ENCODE assay signal across 11 cellular contexts in genomic region chr18:79952996-79953559, GRCh38. TPM values are rescaled to one million over a fixed set of nuclear protein-coding genes. Genes with fewer than 3 reads are reported as not detected.
DNase-seq lines count a peak whose midpoint lies in the region; ATAC-seq lines count a peak whose summit lies in the region.
"Had no signal": no experiment of that assay in that cellular context is flagged by ENCODE, and none has a peak within 500 bp of the region (broad histone marks: within the 10 kb centered on the region; RNA-seq: fewer than 3 reads in every experiment).

No MANE protein-coding gene starts in this region.

- H3K27ac Mint-ChIP-seq in memory B cell: no peak overlapping the region
- no peak overlapping the region for H3K27ac Mint-ChIP-seq in stimulated activated effector memory CD8-positive, alpha-beta T cell treated with anti-CD3 and anti-CD28 coated beads, Interleukin-12 subunit alpha, Interleukin-12 subunit beta, amount 100 ng/mL, for 72 hours
- H3K27ac Mint-ChIP-seq in activated CD4-positive, alpha-beta memory T cell treated with anti-CD3 and anti-CD28 coated beads, Interleukin-2, amount 10 ng/mL, durations not matched to agents 7 days and 5 days: no peak overlapping the region

- no peaks in the 10 kb centered on the region for H3K9me3 Mint-ChIP-seq in activated T-cell treated with anti-CD3 and anti-CD28 coated beads, Interleukin-2, amount 50 U/mL, for 4 hours
- H3K9me3 Mint-ChIP-seq in memory B cell: no peaks in the 10 kb centered on the region
- no peaks in the 10 kb centered on the region for H3K9me3 Mint-ChIP-seq in stimulated activated effector memory CD8-positive, alpha-beta T cell treated with anti-CD3 and anti-CD28 coated beads, Interleukin-12 subunit alpha, Interleukin-12 subunit beta, amount 100 ng/mL, for 72 hours
- no peaks in the 10 kb centered on the region for H3K9me3 Mint-ChIP-seq in activated CD4-positive, alpha-beta memory T cell treated with anti-CD3 and anti-CD28 coated beads, Interleukin-2, amount 10 ng/mL, durations not matched to agents 7 days and 5 days

- ATAC-seq in activated T-cell treated with anti-CD3 and anti-CD28 coated beads, Interleukin-2, amount 50 U/mL, for 4 hours: no peak
- ATAC-seq in memory B cell (ENCODE audit: low read depth): no peak
- no peak for ATAC-seq in stimulated activated effector memory CD8-positive, alpha-beta T cell treated with anti-CD3 and anti-CD28 coated beads, Interleukin-12 subunit alpha, Interleukin-12 subunit beta, amount 100 ng/mL, for 72 hours

- no peaks in the 10 kb centered on the region for H3K36me3 Mint-ChIP-seq in activated T-cell treated with anti-CD3 and anti-CD28 coated beads, Interleukin-2, amount 50 U/mL, for 4 hours (ENCODE audit: insufficient read depth)
- H3K36me3 Mint-ChIP-seq in memory B cell: peaks cover 5% of the 10 kb centered on the region
- H3K36me3 Mint-ChIP-seq in stimulated activated effector memory CD8-positive, alpha-beta T cell treated with anti-CD3 and anti-CD28 coated beads, Interleukin-12 subunit alpha, Interleukin-12 subunit beta, amount 100 ng/mL, for 72 hours: peaks cover 24% of the 10 kb centered on the region
- peaks cover 8% of the 10 kb centered on the region for H3K36me3 Mint-ChIP-seq in activated CD4-positive, alpha-beta memory T cell treated with anti-CD3 and anti-CD28 coated beads, Interleukin-2, amount 10 ng/mL, durations not matched to agents 7 days and 5 days (ENCODE audit: low read depth)

- no peaks in the 10 kb centered on the region for H3K27me3 Mint-ChIP-seq in activated T-cell treated with anti-CD3 and anti-CD28 coated beads, Interleukin-2, amount 50 U/mL, for 4 hours (ENCODE audit: low read depth)
- no peaks in the 10 kb centered on the region for H3K27me3 Mint-ChIP-seq in memory B cell
- peaks cover 15% of the 10 kb centered on the region for H3K27me3 Mint-ChIP-seq in activated CD4-positive, alpha-beta memory T cell treated with anti-CD3 and anti-CD28 coated beads, Interleukin-2, amount 10 ng/mL, durations not matched to agents 7 days and 5 days

- no peak for DNase-seq in activated T-cell treated with anti-CD3 and anti-CD28 coated beads, Interleukin-2, amount 50 U/mL, for 4 hours
- DNase-seq in activated T-cell treated with anti-CD3 and anti-CD28 coated beads, Interleukin-2, amount 50 U/mL, for 1 hour: no peak
- DNase-seq in activated CD8-positive, alpha-beta memory T cell treated with anti-CD3 and anti-CD28 coated beads, Interleukin-2, amount 50 U/mL, for 48 hours: peak; percentile 50
- DNase-seq in memory B cell (ENCODE audit: low spot score in 2 of 2): no peak
- DNase-seq in stimulated activated effector memory CD8-positive, alpha-beta T cell treated with anti-CD3 and anti-CD28 coated beads, Interleukin-12 subunit alpha, Interleukin-12 subunit beta, amount 100 ng/mL, for 72 hours (ENCODE audit: low spot score in 2 of 2): no peak
- DNase-seq in OCI-M1 (lab: John Stamatoyannopoulos, UW): no peak
- DNase-seq in activated CD4-positive, alpha-beta memory T cell treated with anti-CD3 and anti-CD28 coated beads, Interleukin-2, amount 10 ng/mL, durations not matched to agents 7 days and 5 days: no peak
- DNase-seq in NCI-H128 (lab: John Stamatoyannopoulos, UW; ENCODE audit: unreplicated experiment): no peak
- DNase-seq: activated CD4-positive, alpha-beta T cell treated with anti-CD3 and anti-CD28 coated beads for 1 hour; anterior cingulate cortex; BE2C had no signal

- CTCF ChIA-PET in activated CD4-positive, alpha-beta memory T cell treated with anti-CD3 and anti-CD28 coated beads, Interleukin-2, amount 10 ng/mL, durations not matched to agents 7 days and 5 days (lab: Charles Lee): interaction anchor here (0.7 kb wide), 1 partner anchor 14 kb away, joined by 3 read pairs; no protein-coding TSS in a partner anchor

- peaks cover 27% of the 10 kb centered on the region for H3K4me1 Mint-ChIP-seq in activated T-cell treated with anti-CD3 and anti-CD28 coated beads, Interleukin-2, amount 50 U/mL, for 4 hours (ENCODE audit: low read depth)
- peaks cover 15% of the 10 kb centered on the region for H3K4me1 Mint-ChIP-seq in memory B cell
- H3K4me1 Mint-ChIP-seq in stimulated activated effector memory CD8-positive, alpha-beta T cell treated with anti-CD3 and anti-CD28 coated beads, Interleukin-12 subunit alpha, Interleukin-12 subunit beta, amount 100 ng/mL, for 72 hours: peaks cover 53% of the 10 kb centered on the region
- H3K4me1 Mint-ChIP-seq in activated CD4-positive, alpha-beta memory T cell treated with anti-CD3 and anti-CD28 coated beads, Interleukin-2, amount 10 ng/mL, durations not matched to agents 7 days and 5 days: peaks cover 23% of the 10 kb centered on the region

- H3K4me3 Mint-ChIP-seq in activated T-cell treated with anti-CD3 and anti-CD28 coated beads, Interleukin-2, amount 50 U/mL, for 4 hours: peak overlapping the region; percentile 53
- H3K4me3 Mint-ChIP-seq in memory B cell: peak overlapping the region; percentile 51
- peak overlapping the region; percentile 34 for H3K4me3 Mint-ChIP-seq in stimulated activated effector memory CD8-positive, alpha-beta T cell treated with anti-CD3 and anti-CD28 coated beads, Interleukin-12 subunit alpha, Interleukin-12 subunit beta, amount 100 ng/mL, for 72 hours
- H3K4me3 Mint-ChIP-seq in activated CD4-positive, alpha-beta memory T cell treated with anti-CD3 and anti-CD28 coated beads, Interleukin-2, amount 10 ng/mL, durations not matched to agents 7 days and 5 days: no peak overlapping the region

- POLR2A ChIA-PET in activated CD4-positive, alpha-beta memory T cell treated with anti-CD3 and anti-CD28 coated beads, Interleukin-2, amount 10 ng/mL, durations not matched to agents 7 days and 5 days (lab: Charles Lee): interaction anchor here (3.6 kb wide), 1 partner anchor 9 kb away, joined by 34 read pairs; no protein-coding TSS in a partner anchor

RNA-seq across cellular contexts. Expression of gene SLC66A2, which starts 1.6 kb away (rescaled TPM):
- total RNA-seq in activated T-cell treated with anti-CD3 and anti-CD28 coated beads, Interleukin-2, amount 50 U/mL, for 4 hours: 10 to 100 TPM; 33.7 to 38.7 (median 34.8) TPM
- 10 to 100 TPM; 28.6 to 32.0 TPM for total RNA-seq in activated CD4-positive, alpha-beta memory T cell treated with anti-CD3 and anti-CD28 coated beads, Interleukin-2, amount 10 ng/mL, durations not matched to agents 7 days and 5 days

RNA-seq across cellular contexts. Expression of gene HSBP1L1, which starts 11.4 kb away (rescaled TPM):
- 1 to 10 TPM; 1.5 to 4.8 (median 2.2) TPM for total RNA-seq in activated T-cell treated with anti-CD3 and anti-CD28 coated beads, Interleukin-2, amount 50 U/mL, for 4 hours
- 1 to 10 TPM; 9.0 to 9.2 TPM for total RNA-seq in activated CD4-positive, alpha-beta memory T cell treated with anti-CD3 and anti-CD28 coated beads, Interleukin-2, amount 10 ng/mL, durations not matched to agents 7 days and 5 days

RNA-seq across cellular contexts. Expression of gene TXNL4A, which starts 35.3 kb away (rescaled TPM):
- total RNA-seq in activated T-cell treated with anti-CD3 and anti-CD28 coated beads, Interleukin-2, amount 50 U/mL, for 4 hours: 100 to 1,000 TPM; 211 to 261 (median 247) TPM
- total RNA-seq in activated CD4-positive, alpha-beta memory T cell treated with anti-CD3 and anti-CD28 coated beads, Interleukin-2, amount 10 ng/mL, durations not matched to agents 7 days and 5 days: 100 to 1,000 TPM; 120 TPM
